Comparison of ENCODE assay signal across 28 cellular contexts in the genomic region with DNA sequence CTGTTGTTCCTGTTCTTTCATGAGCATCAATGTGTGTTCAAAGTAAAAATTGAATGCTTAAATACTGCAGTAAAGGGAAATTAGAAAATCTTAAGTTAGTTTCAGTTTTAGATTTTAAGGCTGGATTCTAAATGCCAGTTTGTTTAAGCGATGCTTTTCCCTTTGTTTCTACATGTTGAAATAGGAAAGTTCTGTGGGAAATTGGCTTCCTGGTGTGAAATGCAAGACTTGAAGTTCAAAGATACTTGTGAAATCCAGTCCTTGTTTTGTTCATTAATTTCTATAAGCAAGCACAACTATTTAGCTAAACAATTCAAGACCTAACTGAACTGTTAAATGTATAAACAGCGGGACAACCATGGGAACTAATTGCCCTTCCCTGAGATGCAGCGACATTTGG.
A peak's percentile ranks its signal among the peaks of the same experiment; 100 is the strongest.
DNase-seq lines count a peak whose midpoint lies in the region; ATAC-seq and TF ChIP-seq lines count a peak whose summit lies in the region.
"Had no signal": no experiment of that assay in that cellular context is flagged by ENCODE, and none has a peak within 500 bp of the region (broad histone marks: within the 10 kb centered on the region; RNA-seq: fewer than 3 reads in every experiment).

No MANE protein-coding gene starts in this region.

- peaks cover 28% of the 10 kb centered on the region for H3K4me1 Mint-ChIP-seq in brain
- peaks cover 10% of the 10 kb centered on the region for H3K4me1 Mint-ChIP-seq in progenitor cell of endocrine pancreas (ENCODE audit: low read depth)
- H3K4me1 Mint-ChIP-seq: CD14-positive monocyte; CD8-positive, alpha-beta memory T cell had no signal

- H4K8ac ChIP-seq in neuronal stem cell (ENCODE audit: low read depth, low read length): no peak overlapping the region

- H3K27ac Mint-ChIP-seq in brain (peak overlapping the region in 3 of 5 experiments; percentile 30 to 90 (median 76)), progenitor cell of endocrine pancreas (no peak overlapping the region)
- H3K27ac Mint-ChIP-seq: CD14-positive monocyte; CD8-positive, alpha-beta memory T cell had no signal

- no peak overlapping the region for H3K4me3 ChIP-seq in fibroblast of pulmonary artery (replicated peaks; ENCODE audit: low read depth, low read length)
- H3K4me3 ChIP-seq in neuronal stem cell (ENCODE audit: low read length in 2 of 2): no peak overlapping the region
- H3K4me3 ChIP-seq: K562, PC-9, SJSA1 had no signal

- H3K18ac ChIP-seq in neuronal stem cell (ENCODE audit: low read length): no peak overlapping the region

- no peak overlapping the region for H4K91ac ChIP-seq in neuronal stem cell (ENCODE audit: low read depth, low read length, poor library complexity)

- no peak overlapping the region for H3K9ac ChIP-seq in neuronal stem cell (ENCODE audit: low read depth, low read length, poor library complexity)

- H3K14ac ChIP-seq in neuronal stem cell (ENCODE audit: low read length): no peak overlapping the region

- H3K36me3 ChIP-seq in neuronal stem cell (replicated peaks in 1 of 2; ENCODE audit: control insufficient read depth in 2 of 2, insufficient read depth in 2 of 2, low read length in 2 of 2): no peaks in the 10 kb centered on the region
- H3K36me3 ChIP-seq: BE2C, SJSA1 had no signal

- H2BK15ac ChIP-seq in neuronal stem cell (ENCODE audit: low read length): no peak overlapping the region

- no peak overlapping the region for H3K4ac ChIP-seq in neuronal stem cell (ENCODE audit: low read length)

- H2BK5ac ChIP-seq in neuronal stem cell (ENCODE audit: low read length): no peak overlapping the region

- no peak overlapping the region for H3K27ac ChIP-seq in neuronal stem cell (replicated peaks; ENCODE audit: low read length)
- H3K27ac ChIP-seq: PC-9, SJSA1 had no signal

- H2AK5ac ChIP-seq in neuronal stem cell (ENCODE audit: low read depth, low read length): no peak overlapping the region

- peak overlapping the region; percentile 12 for H2AFZ ChIP-seq in neuronal stem cell (ENCODE audit: low read length)
- H2AFZ ChIP-seq: PC-9 had no signal

- H3K36me3 Mint-ChIP-seq in brain (peaks cover 27% of the 10 kb centered on the region), progenitor cell of endocrine pancreas (ENCODE audit: insufficient read depth) (peaks cover 3% of the 10 kb centered on the region)
- H3K36me3 Mint-ChIP-seq: CD14-positive monocyte had no signal

- H2BK120ac ChIP-seq in neuronal stem cell (ENCODE audit: low read depth, low read length): no peak overlapping the region

- no CpG with 5 or more reads among the region's 3 CpGs for WGBS in neuronal stem cell (ENCODE audit: extremely low coverage in 2 of 2, insufficient read length in 2 of 2, insufficient replicate concordance in 1 of 2), 2 donors

- no peak overlapping the region for H3K23ac ChIP-seq in neuronal stem cell (ENCODE audit: low read depth, low read length, poor library complexity)

- no peak overlapping the region for H3K4me2 ChIP-seq in neuronal stem cell (ENCODE audit: insufficient read depth, low read length, poor library complexity, severe bottlenecking)
- H3K4me2 ChIP-seq: PC-9 had no signal

- TF ChIP-seq CTCF in brain (conservative IDR thresholded peaks at IDR 0.05): no peak
- no peak for TF ChIP-seq CTCF in fibroblast of pulmonary artery (IDR thresholded peaks at IDR 0.05; ENCODE audit: low read length, missing control alignments)
- TF ChIP-seq CTCF in progenitor cell of endocrine pancreas (IDR thresholded peaks at IDR 0.05; ENCODE audit: unreplicated experiment): no peak

- H3K9me3 ChIP-seq in neuronal stem cell (replicated peaks in 1 of 2; ENCODE audit: control insufficient read depth in 2 of 2, insufficient read depth in 1 of 2, low read depth in 1 of 2, low read length in 2 of 2): peaks cover 1 to 9% of the 10 kb centered on the region in 2 donors
- H3K9me3 ChIP-seq: BE2C, SJSA1 had no signal

- peaks cover 9% of the 10 kb centered on the region for H3K27me3 Mint-ChIP-seq in brain
- no peaks in the 10 kb centered on the region for H3K27me3 Mint-ChIP-seq in progenitor cell of endocrine pancreas

- DNase-seq in HT-29 (ENCODE audit: low spot score) (peak; percentile 8), fibroblast of pulmonary artery (ENCODE audit: low read depth) (peak; percentile 21), neuronal stem cell (ENCODE audit: low spot score) (no peak), islet precursor cell (no peak), progenitor cell of endocrine pancreas (ENCODE audit: low spot score, unreplicated experiment) (no peak)
- DNase-seq: 8988T; ACHN; BE2C; CD8-positive, alpha-beta memory T cell; DMS79 treated with DMSO at 0.1 percent for 48 hours; GF-D8; Kasumi-1; NCI-H1092 treated with DMSO at 0.1 percent for 48 hours; NCI-H1436; NCI-H187; NCI-H524 treated with DMSO at 0.1 percent for 48 hours; NCI-H774; NK-92 treated with Interleukin-12 subunit alpha and Interleukin-12 subunit beta, amount 100 ng/mL, for 24 hours; PC-9; Right ventricle myocardium superior; RPMI8226 had no signal

- H3K79me1 ChIP-seq in neuronal stem cell (ENCODE audit: low read depth, low read length): no peaks in the 10 kb centered on the region

- ATAC-seq in HG03565 (IDR thresholded peaks at IDR 0.05; ENCODE audit: unreplicated experiment) (no peak), HG02938 (IDR thresholded peaks at IDR 0.05; ENCODE audit: unreplicated experiment) (no peak)
- ATAC-seq: HepG2, K562 had no signal

- peaks cover 3 to 12% of the 10 kb centered on the region in 2 donors for H3K4me1 ChIP-seq in neuronal stem cell (ENCODE audit: control insufficient read depth in 2 of 2, insufficient read depth in 1 of 2, low read depth in 1 of 2, low read length in 2 of 2)
- H3K4me1 ChIP-seq: BE2C had no signal

- H3K9me3 Mint-ChIP-seq in brain (peaks cover 0 to 19% (median 10%) of the 10 kb centered on the region in 5 experiments), progenitor cell of endocrine pancreas (ENCODE audit: low read depth) (peaks cover 10% of the 10 kb centered on the region)

- H2BK12ac ChIP-seq in neuronal stem cell (ENCODE audit: low read length): no peak overlapping the region

- no peaks in the 10 kb centered on the region for H3K27me3 ChIP-seq in neuronal stem cell (ENCODE audit: control insufficient read depth in 3 of 3, insufficient read depth in 3 of 3, low read depth in 1 of 3, low read length in 3 of 3)
- H3K27me3 ChIP-seq: BE2C, SJSA1 had no signal

- H3K4me3 Mint-ChIP-seq in brain (peak overlapping the region in 1 of 5 experiments; percentile 28), progenitor cell of endocrine pancreas (ENCODE audit: low read depth) (no peak overlapping the region)
- H3K4me3 Mint-ChIP-seq: CD14-positive monocyte; CD8-positive, alpha-beta memory T cell had no signal

Comparison
In these comparisons a context has a peak if more than half of its experiments do, and no peak if none do; other contexts are left out.
1. DNase-seq: peak in HT-29 (single experiment) and fibroblast of pulmonary artery (single experiment); none in neuronal stem cell (single experiment), islet precursor cell (single experiment) and progenitor cell of endocrine pancreas (single experiment).